In genomic region chrX:148310402-148311200, GRCh38 we compare ENCODE assay signal across 10 cellular contexts.
DNase-seq lines count a peak whose midpoint lies in the region; ATAC-seq and TF ChIP-seq lines count a peak whose summit lies in the region.
"Had no signal": no experiment of that assay in that cellular context is flagged by ENCODE, and none has a peak within 500 bp of the region (broad histone marks: within the 10 kb centered on the region; RNA-seq: fewer than 3 reads in every experiment).

No MANE protein-coding gene starts in this region.

- no peaks in the 10 kb centered on the region for H3K9me3 ChIP-seq in CD4-positive, CD25-positive, alpha-beta regulatory T cell (ENCODE audit: control insufficient read depth in 2 of 2, low read length in 2 of 2)
- H3K9me3 ChIP-seq in left ventricle myocardium inferior (replicated peaks) = no peaks in the 10 kb centered on the region

- peak; percentile 12 to 86 (median 73) for DNase-seq in CD4-positive, CD25-positive, alpha-beta regulatory T cell
- DNase-seq in T-cell (peak in 33 of 34 experiments; percentile 17 to 73 (median 52)), posterior cingulate gyrus (no peak), GM13976 (ENCODE audit: low spot score) (no peak), left ventricle myocardium inferior (no peak), superior temporal gyrus (ENCODE audit: extremely low spot score) (no peak)
- DNase-seq in activated naive CD8-positive, alpha-beta T cell treated with anti-CD3 and anti-CD28 coated beads, Interleukin-2, amount 50 U/mL, for 24 hours = peak; percentile 12
- DNase-seq: nephron progenitor cell had no signal

- H3K27me3 Mint-ChIP-seq in CD4-positive, CD25-positive, alpha-beta regulatory T cell = peaks cover 4% of the 10 kb centered on the region
- H3K27me3 Mint-ChIP-seq in T-cell = no peaks in the 10 kb centered on the region
- H3K27me3 Mint-ChIP-seq in activated naive CD8-positive, alpha-beta T cell treated with anti-CD3 and anti-CD28 coated beads, Interleukin-2, amount 50 U/mL, for 24 hours = no peaks in the 10 kb centered on the region

- H3K27ac Mint-ChIP-seq in CD4-positive, CD25-positive, alpha-beta regulatory T cell = peak overlapping the region; percentile 82 to 91 (median 91)
- H3K27ac Mint-ChIP-seq in T-cell = peak overlapping the region; percentile 92
- peak overlapping the region; percentile 49 for H3K27ac Mint-ChIP-seq in activated naive CD8-positive, alpha-beta T cell treated with anti-CD3 and anti-CD28 coated beads, Interleukin-2, amount 50 U/mL, for 24 hours
- H3K27ac Mint-ChIP-seq: nephron progenitor cell had no signal

- in situ Hi-C loops in GM13976 (cut with MboI; ENCODE audit: low sequenced_read_pairs, unreplicated experiment) = no loop called here

- H3K4me3 Mint-ChIP-seq in CD4-positive, CD25-positive, alpha-beta regulatory T cell = peak overlapping the region in 3 of 4 donors; percentile 60 to 84 (median 78)
- peak overlapping the region; percentile 50 to 64 (median 50) for H3K4me3 Mint-ChIP-seq in T-cell
- no peak overlapping the region for H3K4me3 Mint-ChIP-seq in activated naive CD8-positive, alpha-beta T cell treated with anti-CD3 and anti-CD28 coated beads, Interleukin-2, amount 50 U/mL, for 24 hours
- H3K4me3 Mint-ChIP-seq: nephron progenitor cell had no signal

- H3K27ac ChIP-seq in CD4-positive, CD25-positive, alpha-beta regulatory T cell (ENCODE audit: insufficient read depth, low read length, poor library complexity, severe bottlenecking) = peak overlapping the region; percentile 44
- H3K27ac ChIP-seq in left ventricle myocardium inferior (replicated peaks) = no peak overlapping the region
- H3K27ac ChIP-seq: C4-2B had no signal

- intact Hi-C loops in posterior cingulate gyrus (cut with DNase I) (no loop called here), left ventricle myocardium inferior (cut with micrococcal nuclease) (no loop called here)

- TF ChIP-seq CTCF in GM13976 (IDR thresholded peaks at IDR 0.05; ENCODE audit: borderline replicate concordance, control extremely low read depth, extremely low read depth, insufficient read depth, missing control alignments) (no peak), left ventricle myocardium inferior (IDR thresholded peaks at IDR 0.05; ENCODE audit: borderline replicate concordance) (no peak)

- ATAC-seq in CD4-positive, CD25-positive, alpha-beta regulatory T cell (ENCODE audit: low read depth in 2 of 2) = peak; percentile 86 to 93
- peak; percentile 98 for ATAC-seq in HG02610 (IDR thresholded peaks at IDR 0.05; ENCODE audit: unreplicated experiment)
- peak; percentile 87 to 96 (median 92) for ATAC-seq in T-cell (replicated peaks in 1 of 4)
- peak; percentile 84 for ATAC-seq in activated naive CD8-positive, alpha-beta T cell treated with anti-CD3 and anti-CD28 coated beads, Interleukin-2, amount 50 U/mL, for 24 hours

- H3K4me3 ChIP-seq in CD4-positive, CD25-positive, alpha-beta regulatory T cell (ENCODE audit: low read depth, low read length) = peak overlapping the region; percentile 30
- no peak overlapping the region for H3K4me3 ChIP-seq in left ventricle myocardium inferior

- H3K4me1 Mint-ChIP-seq in CD4-positive, CD25-positive, alpha-beta regulatory T cell = peaks cover 16 to 44% (median 26%) of the 10 kb centered on the region in 4 donors
- peaks cover 39 to 45% (median 40%) of the 10 kb centered on the region in 3 donors for H3K4me1 Mint-ChIP-seq in T-cell
- H3K4me1 Mint-ChIP-seq in activated naive CD8-positive, alpha-beta T cell treated with anti-CD3 and anti-CD28 coated beads, Interleukin-2, amount 50 U/mL, for 24 hours = peaks cover 40% of the 10 kb centered on the region
- H3K4me1 Mint-ChIP-seq: nephron progenitor cell had no signal

- no peaks in the 10 kb centered on the region for H3K27me3 ChIP-seq in CD4-positive, CD25-positive, alpha-beta regulatory T cell (ENCODE audit: control insufficient read depth, insufficient read depth, low read length)
- H3K27me3 ChIP-seq in left ventricle myocardium inferior (ENCODE audit: low read depth) = no peaks in the 10 kb centered on the region

- POLR2A ChIA-PET in T-cell (lab: Charles Lee) = no interaction called here

- no peaks in the 10 kb centered on the region for H3K36me3 ChIP-seq in CD4-positive, CD25-positive, alpha-beta regulatory T cell (ENCODE audit: control insufficient read depth, insufficient read depth, low read length)
- H3K36me3 ChIP-seq in left ventricle myocardium inferior = no peaks in the 10 kb centered on the region

- H3K9me3 Mint-ChIP-seq in CD4-positive, CD25-positive, alpha-beta regulatory T cell = peaks cover 0 to 2% (median 0%) of the 10 kb centered on the region in 7 donors
- no peaks in the 10 kb centered on the region for H3K9me3 Mint-ChIP-seq in T-cell
- H3K9me3 Mint-ChIP-seq in activated naive CD8-positive, alpha-beta T cell treated with anti-CD3 and anti-CD28 coated beads, Interleukin-2, amount 50 U/mL, for 24 hours = no peaks in the 10 kb centered on the region

- CTCF ChIA-PET in T-cell (lab: Charles Lee) = no interaction called here

- H3K36me3 Mint-ChIP-seq in CD4-positive, CD25-positive, alpha-beta regulatory T cell = no peaks in the 10 kb centered on the region
- H3K36me3 Mint-ChIP-seq in T-cell = no peaks in the 10 kb centered on the region
- H3K36me3 Mint-ChIP-seq in activated naive CD8-positive, alpha-beta T cell treated with anti-CD3 and anti-CD28 coated beads, Interleukin-2, amount 50 U/mL, for 24 hours (ENCODE audit: low read depth) = no peaks in the 10 kb centered on the region

- peaks cover 26% of the 10 kb centered on the region for H3K4me1 ChIP-seq in CD4-positive, CD25-positive, alpha-beta regulatory T cell (ENCODE audit: control insufficient read depth, insufficient read depth, low read length, poor library complexity, severe bottlenecking)
- H3K4me1 ChIP-seq in left ventricle myocardium inferior = no peaks in the 10 kb centered on the region

Comparison
In these comparisons a context has a peak if more than half of its experiments do, and no peak if none do; other contexts are left out.
1. DNase-seq: peak in CD4-positive, CD25-positive, alpha-beta regulatory T cell (3 of 3), T-cell (33 of 34) and activated naive CD8-positive, alpha-beta T cell treated with anti-CD3 and anti-CD28 coated beads, Interleukin-2, amount 50 U/mL, for 24 hours (single experiment); none in posterior cingulate gyrus (0 of 10), GM13976 (single experiment), left ventricle myocardium inferior (single experiment) and superior temporal gyrus (single experiment).
2. Peak in every context shown above with its lines, with median percentiles within 50 percentile points of each other: ATAC-seq and H3K27ac Mint-ChIP-seq.